Comparison of ENCODE assay signal across 26 cellular contexts in the genomic region with DNA sequence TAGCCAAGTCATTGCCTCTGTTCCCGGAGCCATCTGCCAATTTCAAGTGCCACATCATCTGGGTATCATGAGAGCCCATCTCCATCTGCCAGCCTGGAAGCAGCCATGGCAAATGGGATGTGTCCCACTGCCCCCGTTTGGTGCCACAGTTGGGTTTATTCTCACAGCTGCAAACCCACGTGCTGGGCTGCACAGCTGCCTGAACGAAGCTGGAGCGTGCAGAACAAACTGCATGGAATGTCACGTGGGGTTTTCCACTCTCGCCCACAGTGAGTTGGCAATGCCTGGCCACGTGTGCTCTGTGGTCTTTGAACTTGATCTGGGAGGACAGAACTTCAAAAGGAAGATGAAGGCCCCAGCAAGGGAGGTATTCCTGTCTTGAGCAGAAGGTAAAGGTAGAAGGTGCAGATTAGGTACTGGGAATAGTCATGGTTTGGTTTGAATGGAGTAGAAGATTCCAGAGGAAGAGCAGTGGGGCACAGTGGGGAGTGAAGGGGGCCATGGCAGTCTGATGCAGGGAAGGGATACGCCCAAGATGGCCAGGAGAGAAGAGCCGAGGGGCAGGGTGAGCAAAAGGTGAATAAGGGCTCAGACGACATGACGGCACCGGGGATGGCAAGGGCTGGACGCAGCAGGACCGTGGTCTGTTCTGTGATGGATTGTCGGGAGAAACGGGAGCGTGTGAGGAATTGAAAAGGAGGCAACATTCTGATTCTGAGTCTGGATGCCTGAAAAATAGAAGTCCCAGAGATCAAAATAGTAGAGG.
"Had no signal": no experiment of that assay in that cellular context is flagged by ENCODE, and none has a peak within 500 bp of the region (broad histone marks: within the 10 kb centered on the region; RNA-seq: fewer than 3 reads in every experiment).

No MANE protein-coding gene starts in this region.

- H3K27ac ChIP-seq: brain microvascular endothelial cell, gastroesophageal sphincter, hepatocyte, ovary, thoracic aorta, WERI-Rb-1 had no signal

- DNase-seq: activated CD4-positive, alpha-beta memory T cell treated with anti-CD3 and anti-CD28 coated beads for 36 hours; activated CD4-positive, alpha-beta T cell treated with anti-CD3 and anti-CD28 coated beads, Interleukin-2, amount 10 ng/mL, durations not matched to agents 24 days and 14 days; activated CD4-positive, CD25-positive, alpha-beta regulatory T cell treated with anti-CD3 and anti-CD28 coated beads, Interleukin-2, amount 50 U/mL, for 72 hours; activated CD8-positive, alpha-beta memory T cell treated with anti-CD3 and anti-CD28 coated beads, Interleukin-2, amount 50 U/mL, for 48 hours; activated gamma-delta T cell; activated naive CD4-positive, alpha-beta T cell treated with anti-CD3 and anti-CD28 coated beads, Interleukin-2, amount 50 U/mL, for 16 hours; activated T-cell treated with anti-CD3 and anti-CD28 coated beads, Interleukin-2, amount 50 U/mL, for 24 hours; amniotic stem cell; brain microvascular endothelial cell; cortex of kidney; effector memory CD8-positive, alpha-beta T cell; erythroblast; left cardiac atrium; left ventricle myocardium superior; mucosa of descending colon; ovary; small intestine; stimulated activated CD4-positive, alpha-beta T cell treated with anti-CD3 and anti-CD28 coated beads, Interleukin-4, amount 100 ng/mL, for 24 hours; trophoblast cell; WERI-Rb-1 had no signal

- FAIRE-seq: astrocyte, keratinocyte, small intestine, urothelium cell line had no signal

- H3K36me3 ChIP-seq: brain microvascular endothelial cell, gastroesophageal sphincter, ovary, thoracic aorta, WERI-Rb-1 had no signal

- H3K27me3 ChIP-seq: brain microvascular endothelial cell, gastroesophageal sphincter, hepatocyte, ovary had no signal

- H2AFZ ChIP-seq: hepatocyte had no signal

- H3K9me3 ChIP-seq: gastroesophageal sphincter, mucosa of descending colon, ovary, thoracic aorta had no signal

- H3K4me3 ChIP-seq: gastroesophageal sphincter, hepatocyte, mucosa of descending colon, ovary, thoracic aorta had no signal

- H3K4me2 ChIP-seq: hepatocyte had no signal
